19 cellular contexts compared by ENCODE assay signal in the genomic region with DNA sequence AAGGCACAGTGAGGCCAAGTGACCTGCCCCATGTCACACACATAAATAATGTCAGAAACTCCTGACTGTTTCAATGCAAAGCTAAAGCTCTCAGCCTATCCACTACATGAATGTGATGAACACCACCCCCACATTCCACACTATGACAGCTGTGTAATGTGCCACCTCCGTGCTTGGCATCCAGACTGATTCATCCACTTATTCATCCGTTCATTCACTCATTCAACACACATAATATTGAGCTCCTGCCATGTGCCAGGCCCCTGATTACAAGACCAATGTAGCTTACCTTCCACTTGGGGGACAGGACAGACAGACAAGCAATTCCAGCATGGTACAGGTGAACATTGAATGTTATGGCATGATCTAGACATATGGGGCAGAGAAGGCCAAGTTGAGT. TPM values are rescaled to one million over a fixed set of nuclear protein-coding genes. Genes with fewer than 3 reads are reported as not detected.
DNase-seq lines count a peak whose midpoint lies in the region; ATAC-seq and TF ChIP-seq lines count a peak whose summit lies in the region.
"Had no signal": no experiment of that assay in that cellular context is flagged by ENCODE, and none has a peak within 500 bp of the region (broad histone marks: within the 10 kb centered on the region; RNA-seq: fewer than 3 reads in every experiment).

No MANE protein-coding gene starts in this region.

- H3K27ac Mint-ChIP-seq in activated T-helper 2 cell treated with anti-CD3 and anti-CD28 coated beads, Interferon-gamma antibody, Interleukin-2, Interleukin-4, amounts not matched to agents 10 μg/mL and 5 μg/mL and 100 μg/mL, durations not matched to agents 14 hours and 24 hours and 36 hours, result no peak overlapping the region
- H3K27ac Mint-ChIP-seq: activated CD8-positive, alpha-beta T cell treated with anti-CD3 and anti-CD28 coated beads for 36 hours; activated naive CD8-positive, alpha-beta T cell treated with anti-CD3 and anti-CD28 coated beads, Interleukin-2, amount 10 ng/mL, durations not matched to agents 7 days and 5 days; dendritic cell treated with granulocyte-macrophage colony-stimulating factor and Interleukin-4, amounts not matched to agents 40 ng/mL and 50 ng/mL, for 4 days; T-cell had no signal

- H3K4me3 ChIP-seq in HCT116 (replicated peaks in 1 of 2; ENCODE audit: low read depth in 1 of 2, low read length in 2 of 2) (no peak overlapping the region), skeletal muscle satellite cell (ENCODE audit: low read length) (no peak overlapping the region)
- H3K4me3 ChIP-seq: lower lobe of right lung had no signal

- no peak for TF ChIP-seq POLR2A in HCT116 (IDR thresholded peaks at IDR 0.05; ENCODE audit: borderline replicate concordance, extremely low read depth, insufficient read depth, insufficient read length)

- no TSS peak for BruUV-seq in HCT116 (replicated peaks; lab: Mats Ljungman, UMichigan)

- no peaks in the 10 kb centered on the region for H3K4me1 Mint-ChIP-seq in activated T-helper 2 cell treated with anti-CD3 and anti-CD28 coated beads, Interferon-gamma antibody, Interleukin-2, Interleukin-4, amounts not matched to agents 10 μg/mL and 5 μg/mL and 100 μg/mL, durations not matched to agents 14 hours and 24 hours and 36 hours (ENCODE audit: low read depth)
- H3K4me1 Mint-ChIP-seq: activated naive CD8-positive, alpha-beta T cell treated with anti-CD3 and anti-CD28 coated beads, Interleukin-2, amount 10 ng/mL, durations not matched to agents 7 days and 5 days had no signal

- peaks cover 2% of the 10 kb centered on the region for H3K27me3 Mint-ChIP-seq in activated T-helper 2 cell treated with anti-CD3 and anti-CD28 coated beads, Interferon-gamma antibody, Interleukin-2, Interleukin-4, amounts not matched to agents 10 μg/mL and 5 μg/mL and 100 μg/mL, durations not matched to agents 14 hours and 24 hours and 36 hours (ENCODE audit: low read depth)

- CTCF ChIA-PET in HCT116 (lab: Charles Lee), result no interaction called here
- CTCF ChIA-PET in RWPE1 (lab: Yijun Ruan, JAX), result interaction anchor here (0.5 to 0.8 kb wide), 2 partner anchors 13 to 15 kb away, joined by 5 read pairs; no protein-coding TSS in a partner anchor

- no peak for TF ChIP-seq CTCF in HCT116 (IDR thresholded peaks at IDR 0.05 in 2 of 3, conservative IDR thresholded peaks at IDR 0.05 in 1 of 3; ENCODE audit: borderline replicate concordance in 1 of 3, insufficient read depth in 1 of 3, low read depth in 2 of 3, low read length in 2 of 3)
- TF ChIP-seq CTCF in RWPE1 (conservative IDR thresholded peaks at IDR 0.05; ENCODE audit: low read depth), result no peak

- H3K27me3 ChIP-seq in HCT116 (ENCODE audit: insufficient read depth, low read length) (no peaks in the 10 kb centered on the region), skeletal muscle satellite cell (ENCODE audit: control insufficient read depth, insufficient read depth, low read length) (no peaks in the 10 kb centered on the region)
- H3K27me3 ChIP-seq: BE2C had no signal

- no peaks in the 10 kb centered on the region for H3K36me3 Mint-ChIP-seq in activated T-helper 2 cell treated with anti-CD3 and anti-CD28 coated beads, Interferon-gamma antibody, Interleukin-2, Interleukin-4, amounts not matched to agents 10 μg/mL and 5 μg/mL and 100 μg/mL, durations not matched to agents 14 hours and 24 hours and 36 hours (ENCODE audit: low read depth)
- H3K36me3 Mint-ChIP-seq: T-cell had no signal

- H3K4me2 ChIP-seq in HCT116 (ENCODE audit: low read length) (no peak overlapping the region), skeletal muscle satellite cell (ENCODE audit: low read length) (peak overlapping the region; percentile 39)

- H3K9me3 ChIP-seq in HCT116 (ENCODE audit: control insufficient read depth in 1 of 2, insufficient read depth in 1 of 2, low read depth in 1 of 2, low read length in 2 of 2) (no peaks in the 10 kb centered on the region; a peak in 1 of 4 replicates), skeletal muscle satellite cell (replicated peaks; ENCODE audit: low read length) (peaks cover 6% of the 10 kb centered on the region)
- H3K9me3 ChIP-seq: BE2C, lower lobe of right lung had no signal

- RAD21 ChIA-PET in HCT116 (lab: Charles Lee; ENCODE audit: low non-redundant PET in 1 of 2, low total read pairs in 2 of 2, uncharacterized antibody in 2 of 2, unreplicated experiment in 2 of 2), result no interaction called here

- H3K79me2 ChIP-seq in HCT116 (ENCODE audit: insufficient read depth, low read length), result no peaks in the 10 kb centered on the region

- no peak for TF ChIP-seq RAD21 in HCT116 (IDR thresholded peaks at IDR 0.05; ENCODE audit: low read depth)

- H3K9ac ChIP-seq in HCT116 (ENCODE audit: low read length) (no peak overlapping the region), skeletal muscle satellite cell (ENCODE audit: low read depth, low read length) (no peak overlapping the region)

- DNase-seq in HCT116 (ENCODE audit: low read depth, low spot score) (no peak), RWPE1 (ENCODE audit: low spot score) (peak; percentile 49), glomerular visceral epithelial cell (ENCODE audit: extremely low spot score) (peak; percentile 38), CD1c-positive myeloid dendritic cell (ENCODE audit: extremely low spot score) (no peak)
- DNase-seq in activated T-helper 2 cell treated with anti-CD3 and anti-CD28 coated beads, Interferon-gamma antibody, Interleukin-2, Interleukin-4, amounts not matched to agents 10 μg/mL and 5 μg/mL and 100 μg/mL, durations not matched to agents 14 hours and 24 hours and 36 hours (ENCODE audit: low spot score), result no peak
- DNase-seq: activated CD8-positive, alpha-beta T cell treated with anti-CD3 and anti-CD28 coated beads for 36 hours; activated naive CD8-positive, alpha-beta T cell treated with anti-CD3 and anti-CD28 coated beads, Interleukin-2, amount 10 ng/mL, durations not matched to agents 7 days and 5 days; activated T-cell treated with anti-CD3 and anti-CD28 coated beads, Interleukin-2, amount 50 U/mL, for 4 hours; BE2C; lower lobe of right lung; NCI-H1694; small intestine; stimulated activated CD4-positive, alpha-beta T cell treated with anti-CD3 and anti-CD28 coated beads, Interleukin-4, amount 100 ng/mL, for 4 hours; T-cell had no signal

- peak; percentile 14; the same call in 1 of the 2 replicates for ATAC-seq in HCT116
- ATAC-seq in HG03457 (IDR thresholded peaks at IDR 0.05; ENCODE audit: unreplicated experiment), result no peak
- ATAC-seq: activated CD8-positive, alpha-beta T cell treated with anti-CD3 and anti-CD28 coated beads for 36 hours; activated T-cell treated with anti-CD3 and anti-CD28 coated beads, Interleukin-2, amount 50 U/mL, for 4 hours; lower lobe of right lung; T-cell had no signal

- H3K9me2 ChIP-seq in HCT116 (ENCODE audit: insufficient read depth), result no peaks in the 10 kb centered on the region

- intact Hi-C loops in HCT116 (cut with micrococcal nuclease), result no loop called here
- intact Hi-C loops in activated T-helper 2 cell treated with anti-CD3 and anti-CD28 coated beads, Interferon-gamma antibody, Interleukin-2, Interleukin-4, amounts not matched to agents 10 μg/mL and 5 μg/mL and 100 μg/mL, durations not matched to agents 14 hours and 24 hours and 36 hours (cut with micrococcal nuclease), result no loop called here

- no peak overlapping the region for H2AFZ ChIP-seq in HCT116 (ENCODE audit: low read depth, low read length, poor library complexity, severe bottlenecking)

- H3K9me3 Mint-ChIP-seq in activated T-helper 2 cell treated with anti-CD3 and anti-CD28 coated beads, Interferon-gamma antibody, Interleukin-2, Interleukin-4, amounts not matched to agents 10 μg/mL and 5 μg/mL and 100 μg/mL, durations not matched to agents 14 hours and 24 hours and 36 hours, result no peaks in the 10 kb centered on the region
- H3K9me3 Mint-ChIP-seq: activated naive CD8-positive, alpha-beta T cell treated with anti-CD3 and anti-CD28 coated beads, Interleukin-2, amount 10 ng/mL, durations not matched to agents 7 days and 5 days; dendritic cell treated with granulocyte-macrophage colony-stimulating factor and Interleukin-4, amounts not matched to agents 40 ng/mL and 50 ng/mL, for 4 days had no signal

- POLR2A ChIA-PET in HCT116 (lab: Charles Lee) (interaction anchor here (1.0 kb wide), 1 partner anchor 18 kb away, joined by 3 read pairs; no protein-coding TSS in a partner anchor), RWPE1 (lab: Yijun Ruan, JAX; ENCODE audit: low non-redundant PET) (no interaction called here)

- H3K4me1 ChIP-seq in HCT116 (ENCODE audit: control insufficient read depth in 1 of 2, insufficient read depth in 2 of 2, low read length in 2 of 2) (peaks cover 4 to 16% of the 10 kb centered on the region in 2 experiments; a peak in 3 of 4 replicates), skeletal muscle satellite cell (ENCODE audit: control insufficient read depth, insufficient read depth, low read length) (peaks cover 23% of the 10 kb centered on the region)
- H3K4me1 ChIP-seq: BE2C, lower lobe of right lung had no signal

- no peaks in the 10 kb centered on the region for H4K20me1 ChIP-seq in HCT116 (ENCODE audit: insufficient read depth)

- H3K36me3 ChIP-seq in HCT116 (ENCODE audit: control insufficient read depth in 1 of 2, insufficient read depth in 2 of 2, low read length in 2 of 2), result no peaks in the 10 kb centered on the region
- no peaks in the 10 kb centered on the region for H3K36me3 ChIP-seq in skeletal muscle satellite cell (ENCODE audit: insufficient read depth, low read length)
- H3K36me3 ChIP-seq: BE2C, lower lobe of right lung had no signal

- H3K4me3 Mint-ChIP-seq in activated T-helper 2 cell treated with anti-CD3 and anti-CD28 coated beads, Interferon-gamma antibody, Interleukin-2, Interleukin-4, amounts not matched to agents 10 μg/mL and 5 μg/mL and 100 μg/mL, durations not matched to agents 14 hours and 24 hours and 36 hours (ENCODE audit: low read depth), result no peak overlapping the region
- H3K4me3 Mint-ChIP-seq: activated CD8-positive, alpha-beta T cell treated with anti-CD3 and anti-CD28 coated beads for 36 hours; activated naive CD8-positive, alpha-beta T cell treated with anti-CD3 and anti-CD28 coated beads, Interleukin-2, amount 10 ng/mL, durations not matched to agents 7 days and 5 days; activated T-cell treated with anti-CD3 and anti-CD28 coated beads, Interleukin-2, amount 50 U/mL, for 4 hours; dendritic cell treated with granulocyte-macrophage colony-stimulating factor and Interleukin-4, amounts not matched to agents 40 ng/mL and 50 ng/mL, for 4 days; T-cell had no signal

- H3K27ac ChIP-seq in HCT116 (ENCODE audit: low read depth, low read length) (no peak overlapping the region), RWPE1 (no peak overlapping the region)
- H3K27ac ChIP-seq: lower lobe of right lung, VCaP had no signal

TF ChIP-seq in HCT116, 20 proteins besides CTCF, POLR2A, EP300 and RAD21 (continues in another document):
- TF ChIP-seq TCF7L2 (IDR thresholded peaks at IDR 0.05; ENCODE audit: borderline replicate concordance, extremely low read depth, insufficient read depth, insufficient read length), result no peak

RNA-seq across cellular contexts. Expression of a gene that starts 46.2 kb away (rescaled TPM):
- total RNA-seq in HCT116 (2021; ENCODE audit: unreplicated experiment), result 8.5 TPM
- 20.3 and 21.1 TPM in 2 replicates for polyA plus RNA-seq in HCT116 (2012)
- total RNA-seq in skeletal muscle satellite cell (2012; rRNA removed), result not detected in 2 replicates
- total RNA-seq in activated T-helper 2 cell treated with anti-CD3 and anti-CD28 coated beads, Interferon-gamma antibody, Interleukin-2, Interleukin-4, amounts not matched to agents 10 μg/mL and 5 μg/mL and 100 μg/mL, durations not matched to agents 14 hours and 24 hours and 36 hours, result not detected in 2 replicates
- total RNA-seq: activated CD8-positive, alpha-beta T cell treated with anti-CD3 and anti-CD28 coated beads for 36 hours; activated naive CD8-positive, alpha-beta T cell treated with anti-CD3 and anti-CD28 coated beads, Interleukin-2, amount 10 ng/mL, durations not matched to agents 7 days and 5 days; activated T-cell treated with anti-CD3 and anti-CD28 coated beads, Interleukin-2, amount 50 U/mL, for 4 hours; subcutaneous adipose tissue; T-cell had no signal

Comparison
In these comparisons a context has a peak if more than half of its experiments do, and no peak if none do; other contexts are left out.
1. DNase-seq: peak in RWPE1 (single experiment) and glomerular visceral epithelial cell (single experiment); none in HCT116 (single experiment), CD1c-positive myeloid dendritic cell (single experiment) and activated T-helper 2 cell treated with anti-CD3 and anti-CD28 coated beads, Interferon-gamma antibody, Interleukin-2, Interleukin-4, amounts not matched to agents 10 μg/mL and 5 μg/mL and 100 μg/mL, durations not matched to agents 14 hours and 24 hours and 36 hours (single experiment).